ENCODE assay signal across 23 cellular contexts in the genomic region with DNA sequence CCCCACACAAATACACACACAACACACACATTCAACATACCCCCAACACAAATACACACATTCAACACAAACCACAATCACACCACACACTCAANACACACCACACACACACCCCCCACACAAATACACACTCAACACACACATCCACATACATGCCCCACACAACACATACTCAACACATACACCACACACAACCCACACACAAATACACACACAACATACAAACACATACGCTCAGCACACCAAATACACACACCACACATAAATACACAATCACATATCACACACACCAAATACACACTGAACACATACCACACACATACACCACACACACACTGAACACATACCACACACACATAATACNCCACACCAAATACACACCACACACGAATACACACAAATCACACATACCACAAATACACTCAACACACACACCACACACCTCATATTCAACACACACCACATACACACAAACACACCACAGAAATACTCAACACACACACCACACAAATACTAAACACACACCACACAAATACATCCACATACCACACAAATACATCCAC. TPM values are rescaled to one million over a fixed set of nuclear protein-coding genes. Genes with fewer than 3 reads are reported as not detected.
DNase-seq lines count a peak whose midpoint lies in the region; ATAC-seq, FAIRE-seq and TF ChIP-seq lines count a peak whose summit lies in the region.
"Had no signal": no experiment of that assay in that cellular context is flagged by ENCODE, and none has a peak within 500 bp of the region (broad histone marks: within the 10 kb centered on the region; RNA-seq: fewer than 3 reads in every experiment).

No MANE protein-coding gene starts in this region.

- peaks cover 19% of the 10 kb centered on the region; the same call in 1 of the 2 replicates for H3K23me2 ChIP-seq in H1 (ENCODE audit: low read depth, low read length)

- H3K79me2 ChIP-seq in HepG2 (ENCODE audit: insufficient read depth, low read length) (no peaks in the 10 kb centered on the region), SU-DHL-6 (ENCODE audit: insufficient read depth, low read length) (peaks cover 78% of the 10 kb centered on the region), H1 (ENCODE audit: control insufficient read depth in 1 of 2, insufficient read depth in 2 of 2, low read length in 2 of 2) (no peaks in the 10 kb centered on the region; a peak in 1 of 4 replicates)

- H3K9me3 Mint-ChIP-seq in WTC11, result no peaks in the 10 kb centered on the region
- H3K9me3 Mint-ChIP-seq in activated CD8-positive, alpha-beta memory T cell treated with anti-CD3 and anti-CD28 coated beads, Interleukin-2, amount 10 ng/mL, durations not matched to agents 7 days and 5 days (ENCODE audit: low read depth), result no peaks in the 10 kb centered on the region
- H3K9me3 Mint-ChIP-seq: CD4-positive, CD25-positive, alpha-beta regulatory T cell; CD8-positive, alpha-beta T cell had no signal

- H3K56ac ChIP-seq in H1 (replicated peaks; ENCODE audit: insufficient read length, low read depth, low read length), result peak overlapping the region; percentile 99

- H3K27me3 ChIP-seq in HepG2 (ENCODE audit: control insufficient read depth in 1 of 2, insufficient read depth in 2 of 2, low read length in 2 of 2) (no peaks in the 10 kb centered on the region), right lobe of liver (no peaks in the 10 kb centered on the region), SU-DHL-6 (ENCODE audit: low read length) (no peaks in the 10 kb centered on the region), H1 (replicated peaks in 1 of 4; ENCODE audit: control insufficient read depth in 3 of 4, extremely low read depth in 1 of 4, insufficient read depth in 3 of 4, low read length in 3 of 4) (no peaks in the 10 kb centered on the region)
- H3K27me3 ChIP-seq: BLaER1 had no signal

- peaks cover 5 to 12% of the 10 kb centered on the region in 2 experiments; a peak in 4 of 5 replicates for H3K36me3 ChIP-seq in HepG2 (replicated peaks in 1 of 2; ENCODE audit: control insufficient read depth in 1 of 2, insufficient read depth in 2 of 2, low read length in 2 of 2)
- peaks cover 0 to 3% (median 0%) of the 10 kb centered on the region in 4 donors for H3K36me3 ChIP-seq in right lobe of liver
- peaks cover 10% of the 10 kb centered on the region for H3K36me3 ChIP-seq in SU-DHL-6 (ENCODE audit: low read length)
- peaks cover 0 to 3% (median 1%) of the 10 kb centered on the region in 4 experiments; a peak in 4 of 8 replicates for H3K36me3 ChIP-seq in H1 (ENCODE audit: control insufficient read depth in 2 of 4, insufficient read depth in 4 of 4, low read length in 3 of 4)

- no peak overlapping the region for H4K8ac ChIP-seq in H1 (ENCODE audit: extremely low read depth, insufficient read depth, low read length)

- no peak overlapping the region for H2BK5ac ChIP-seq in H1 (ENCODE audit: low read depth, low read length)

- BruUV-seq in HepG2 (replicated peaks; lab: Mats Ljungman, UMichigan), result no TSS peak

- H2AFZ ChIP-seq in HepG2 (ENCODE audit: low read length) (no peak overlapping the region), SU-DHL-6 (ENCODE audit: low read depth, low read length, severe bottlenecking) (no peak overlapping the region), H1 (ENCODE audit: low read length) (no peak overlapping the region)

- TF ChIP-seq RAD21 in HepG2 (CRISPR knock-in tag; IDR thresholded peaks at IDR 0.05) (no peak), H1 (IDR thresholded peaks at IDR 0.05 in 1 of 2, conservative IDR thresholded peaks at IDR 0.05 in 1 of 2; ENCODE audit: low read depth in 2 of 2, low read length in 2 of 2) (no peak)

- H3K4me3 Mint-ChIP-seq in WTC11, result no peak overlapping the region
- H3K4me3 Mint-ChIP-seq in activated CD8-positive, alpha-beta memory T cell treated with anti-CD3 and anti-CD28 coated beads, Interleukin-2, amount 10 ng/mL, durations not matched to agents 7 days and 5 days, result no peak overlapping the region
- H3K4me3 Mint-ChIP-seq: B cell; CD4-positive, CD25-positive, alpha-beta regulatory T cell; CD8-positive, alpha-beta T cell had no signal

- peaks cover 1% of the 10 kb centered on the region; the same call in 1 of the 2 replicates for H3K36me3 Mint-ChIP-seq in WTC11
- H3K36me3 Mint-ChIP-seq in activated CD8-positive, alpha-beta memory T cell treated with anti-CD3 and anti-CD28 coated beads, Interleukin-2, amount 10 ng/mL, durations not matched to agents 7 days and 5 days, result no peaks in the 10 kb centered on the region

- no peak overlapping the region for H3K27ac Mint-ChIP-seq in WTC11
- no peak overlapping the region for H3K27ac Mint-ChIP-seq in activated CD8-positive, alpha-beta memory T cell treated with anti-CD3 and anti-CD28 coated beads, Interleukin-2, amount 10 ng/mL, durations not matched to agents 7 days and 5 days
- H3K27ac Mint-ChIP-seq: B cell; CD4-positive, CD25-positive, alpha-beta regulatory T cell; CD8-positive, alpha-beta T cell had no signal

- H3K27ac ChIP-seq in HepG2 (ENCODE audit: extremely low read length, insufficient read depth, low read length), result no peak overlapping the region
- H3K27ac ChIP-seq in right lobe of liver, result no peak overlapping the region
- H3K27ac ChIP-seq in SU-DHL-6 (ENCODE audit: low read depth, low read length), result no peak overlapping the region
- H3K27ac ChIP-seq in H1 (ENCODE audit: low read depth, low read length), result no peak overlapping the region
- H3K27ac ChIP-seq: 22Rv1, BLaER1, C4-2B had no signal

- POLR2A ChIA-PET in HepG2 (lab: Yijun Ruan, JAX), result no interaction called here
- POLR2A ChIA-PET in H1 (lab: Charles Lee; ENCODE audit: partially characterized antibody), result no interaction called here
- POLR2A ChIA-PET in WTC11 (lab: Charles Lee), result no interaction called here

- no peak overlapping the region for H3K4me3 ChIP-seq in HepG2 (replicated peaks in 1 of 3; ENCODE audit: insufficient read depth in 1 of 3, low read depth in 2 of 3, low read length in 3 of 3)
- no peak overlapping the region for H3K4me3 ChIP-seq in right lobe of liver
- no peak overlapping the region for H3K4me3 ChIP-seq in SU-DHL-6 (ENCODE audit: insufficient read depth, low read length, poor library complexity, severe bottlenecking)
- no peak overlapping the region for H3K4me3 ChIP-seq in H1 (ENCODE audit: extremely low read depth in 1 of 4, insufficient read depth in 2 of 4, low read depth in 3 of 4, low read length in 4 of 4)
- H3K4me3 ChIP-seq: BLaER1 had no signal

- peaks cover 36% of the 10 kb centered on the region for H3F3A ChIP-seq in SU-DHL-6 (ENCODE audit: insufficient read depth)

- H4K5ac ChIP-seq in H1 (ENCODE audit: insufficient read length, low read depth, low read length), result no peak overlapping the region

- no peak overlapping the region for H2BK12ac ChIP-seq in H1 (ENCODE audit: low read depth, low read length)

- no peak overlapping the region for H3K23ac ChIP-seq in H1 (ENCODE audit: insufficient read length)

- FAIRE-seq in HepG2 (lab: Jason Lieb, UNC) (no peak), H1 (lab: Jason Lieb, UNC) (no peak)
- FAIRE-seq: A204.1, GM12891, GM18507 had no signal

- 95% methylated on average over 2 of the region's 2 CpGs for WGBS in HepG2 (ENCODE audit: low lambda C conversion rate)
- 90% methylated on average over 2 of the region's 2 CpGs for WGBS in right lobe of liver (ENCODE audit: insufficient coverage, low coverage, low lambda C conversion rate, missing lambda C conversion rate)
- 79 to 100% methylated on average over 2 of the region's 2 CpGs for whole genome bisulfite sequencing in H1 (ENCODE audit: extremely low coverage in 1 of 2, insufficient coverage in 1 of 2, insufficient read length in 1 of 2, insufficient replicate concordance in 2 of 2, low coverage in 1 of 2, low lambda C conversion rate in 2 of 2, missing lambda C conversion rate in 1 of 2), 2 experiments

- in situ Hi-C loops in HepG2 (cut with HindIII; ENCODE audit: extremely low pct_ligation_motif_present, low pct_unique_long_range_greater_than_20kb), result no loop called here

- H3K18ac ChIP-seq in H1 (ENCODE audit: extremely low read depth, low read length), result no peak overlapping the region

- no peaks in the 10 kb centered on the region for H3K4me1 ChIP-seq in HepG2 (ENCODE audit: insufficient read depth, low read length)
- no peaks in the 10 kb centered on the region for H3K4me1 ChIP-seq in right lobe of liver
- peaks cover 0 to 3% (median 0%) of the 10 kb centered on the region in 4 experiments; a peak in 1 of 7 replicates for H3K4me1 ChIP-seq in H1 (replicated peaks in 1 of 4; ENCODE audit: control insufficient read depth in 3 of 4, insufficient read depth in 4 of 4, low read length in 3 of 4)
- H3K4me1 ChIP-seq: Caco-2 had no signal

- H3K4me2 ChIP-seq in HepG2 (ENCODE audit: low read depth, low read length) (no peak overlapping the region), SU-DHL-6 (ENCODE audit: low read depth, low read length, poor library complexity, severe bottlenecking) (peak overlapping the region; percentile 4), H1 (ENCODE audit: insufficient read depth in 1 of 2, low read depth in 2 of 2, low read length in 2 of 2) (no peak overlapping the region)
- H3K4me2 ChIP-seq: BLaER1 had no signal

- H2BK15ac ChIP-seq in H1 (ENCODE audit: low read length), result no peak overlapping the region

- H3K9me2 ChIP-seq in SU-DHL-6 (replicated peaks; ENCODE audit: insufficient read depth, low read length), result no peaks in the 10 kb centered on the region

- TF ChIP-seq EP300 in HepG2 (IDR thresholded peaks at IDR 0.05; ENCODE audit: low read depth in 2 of 2, low read length in 2 of 2), result no peak
- no peak for TF ChIP-seq EP300 in HepG2 (CRISPR knock-in tag; IDR thresholded peaks at IDR 0.05; ENCODE audit: borderline replicate concordance)
- TF ChIP-seq EP300 in H1 (IDR thresholded peaks at IDR 0.05; ENCODE audit: borderline replicate concordance in 1 of 2, low read depth in 2 of 2, low read length in 2 of 2), result no peak

- H2BK120ac ChIP-seq in H1 (replicated peaks; ENCODE audit: low read depth, low read length), result no peak overlapping the region

- H3K27me3 Mint-ChIP-seq in WTC11 (ENCODE audit: low read depth), result no peaks in the 10 kb centered on the region
- no peaks in the 10 kb centered on the region for H3K27me3 Mint-ChIP-seq in activated CD8-positive, alpha-beta memory T cell treated with anti-CD3 and anti-CD28 coated beads, Interleukin-2, amount 10 ng/mL, durations not matched to agents 7 days and 5 days
- H3K27me3 Mint-ChIP-seq: B cell; CD4-positive, CD25-positive, alpha-beta regulatory T cell had no signal

- H3K14ac ChIP-seq in H1 (ENCODE audit: insufficient read length), result no peak overlapping the region

- peaks cover 2% of the 10 kb centered on the region for H3K4me1 Mint-ChIP-seq in WTC11
- no peaks in the 10 kb centered on the region for H3K4me1 Mint-ChIP-seq in activated CD8-positive, alpha-beta memory T cell treated with anti-CD3 and anti-CD28 coated beads, Interleukin-2, amount 10 ng/mL, durations not matched to agents 7 days and 5 days
- H3K4me1 Mint-ChIP-seq: CD4-positive, CD25-positive, alpha-beta regulatory T cell had no signal

- ATAC-seq in HepG2 (no peak), right lobe of liver (no peak), HG02884 (IDR thresholded peaks at IDR 0.05; ENCODE audit: unreplicated experiment) (no peak), WTC11 (no peak)
- ATAC-seq in activated CD8-positive, alpha-beta memory T cell treated with anti-CD3 and anti-CD28 coated beads, Interleukin-2, amount 10 ng/mL, durations not matched to agents 7 days and 5 days, result no peak
- ATAC-seq: CD8-positive, alpha-beta T cell had no signal

- H2BK20ac ChIP-seq in H1 (ENCODE audit: low read length), result no peak overlapping the region

- CTCF ChIA-PET in HepG2 (lab: Yijun Ruan, JAX; ENCODE audit: low intra/inter-chr PET ratio, low total read pairs) (no interaction called here), H1 (lab: Charles Lee; ENCODE audit: partially characterized antibody) (interaction anchor here (1.6 to 4.1 kb wide), 3 partner anchors 13 to 218 kb away, joined by 4 to 21 read pairs (median 4); no protein-coding TSS in a partner anchor), WTC11 (lab: Charles Lee) (interaction anchor here (2.4 kb wide), 1 partner anchor 14 kb away, joined by 5 read pairs; no protein-coding TSS in a partner anchor)
- CTCF ChIA-PET in activated CD8-positive, alpha-beta memory T cell treated with anti-CD3 and anti-CD28 coated beads, Interleukin-2, amount 10 ng/mL, durations not matched to agents 7 days and 5 days (lab: Charles Lee), result no interaction called here

- TF ChIP-seq POLR2A in HepG2 (IDR thresholded peaks at IDR 0.05; ENCODE audit: insufficient read depth in 1 of 2, low read depth in 2 of 2, low read length in 2 of 2) (no peak), right lobe of liver (IDR thresholded peaks at IDR 0.05) (no peak), H1 (IDR thresholded peaks at IDR 0.05; ENCODE audit: control extremely low read depth in 1 of 2, low read depth in 2 of 2, low read length in 2 of 2) (no peak)

- intact Hi-C loops in HepG2 (cut with micrococcal nuclease; ENCODE audit: unreplicated experiment), result no loop called here
- intact Hi-C loops in right lobe of liver (cut with DNase I), result no loop called here

- H4K20me1 ChIP-seq in HepG2 (ENCODE audit: insufficient read depth, low read length), result no peaks in the 10 kb centered on the region
- peaks cover 14% of the 10 kb centered on the region; the same call in 1 of the 2 replicates for H4K20me1 ChIP-seq in SU-DHL-6 (ENCODE audit: low read depth, low read length)
- H4K20me1 ChIP-seq in H1 (replicated peaks in 1 of 2; ENCODE audit: control insufficient read depth in 1 of 2, insufficient read depth in 2 of 2, low read length in 2 of 2), result peaks cover 2 to 28% of the 10 kb centered on the region in 2 experiments
- H4K20me1 ChIP-seq: BLaER1 had no signal

- H3K79me1 ChIP-seq in H1 (ENCODE audit: low read depth, low read length), result peaks cover 10% of the 10 kb centered on the region; the same call in 1 of the 2 replicates

- H3K9me3 ChIP-seq in HepG2 (ENCODE audit: low read length) (no peaks in the 10 kb centered on the region), right lobe of liver (no peaks in the 10 kb centered on the region), SU-DHL-6 (ENCODE audit: insufficient read depth, low read length) (no peaks in the 10 kb centered on the region), H1 (ENCODE audit: insufficient read depth in 2 of 2, low read depth in 1 of 2, low read length in 1 of 2) (peaks cover 0 to 2% of the 10 kb centered on the region in 2 experiments; a peak in 1 of 4 replicates)
- H3K9me3 ChIP-seq: BLaER1, Caco-2 had no signal

- H3K4ac ChIP-seq in H1 (replicated peaks; ENCODE audit: insufficient read length, low read depth, low read length), result peak overlapping the region; percentile 78

- TF ChIP-seq CTCF in HepG2 (CRISPR knock-in tag; IDR thresholded peaks at IDR 0.05) (no peak), right lobe of liver (IDR thresholded peaks at IDR 0.05) (no peak), SU-DHL-6 (IDR thresholded peaks at IDR 0.05; ENCODE audit: insufficient read depth, low read length, poor library complexity, severe bottlenecking) (no peak), H1 (IDR thresholded peaks at IDR 0.05; ENCODE audit: control extremely low read depth in 1 of 3, insufficient read depth in 1 of 3, low read depth in 1 of 3, low read length in 3 of 3) (no peak), WTC11 (IDR thresholded peaks at IDR 0.05) (no peak)

- DNase-seq in HepG2 (ENCODE audit: low spot score) (no peak), right lobe of liver (no peak), H1 (ENCODE audit: low read depth in 1 of 2, low spot score in 2 of 2) (no peak), WTC11 (ENCODE audit: low spot score) (no peak)
- DNase-seq in activated CD8-positive, alpha-beta memory T cell treated with anti-CD3 and anti-CD28 coated beads, Interleukin-2, amount 10 ng/mL, durations not matched to agents 7 days and 5 days, result no peak
- DNase-seq: Caco-2; CD4-positive, CD25-positive, alpha-beta regulatory T cell; CD8-positive, alpha-beta T cell; DMS153; DND-41; EL; GDM1; GOT3; HCEC 1CT had no signal

- no peak overlapping the region for H4K91ac ChIP-seq in H1 (replicated peaks; ENCODE audit: insufficient read length, low read length)

- H3K9ac ChIP-seq in HepG2 (ENCODE audit: insufficient read depth, low read depth, low read length), result no peak overlapping the region
- no peak overlapping the region for H3K9ac ChIP-seq in SU-DHL-6 (ENCODE audit: low read length)
- peak overlapping the region in 1 of 4 experiments; percentile 45; a peak in 1 of 7 replicates for H3K9ac ChIP-seq in H1 (replicated peaks in 1 of 4; ENCODE audit: extremely low read depth in 1 of 4, low read depth in 3 of 4, low read length in 3 of 4)
- H3K9ac ChIP-seq: BLaER1 had no signal

- H2AK5ac ChIP-seq in H1 (ENCODE audit: low read depth, low read length), result no peak overlapping the region

RNA-seq across cellular contexts. Expression of a gene that starts 48.9 kb away (rescaled TPM):
- 4.0 and 4.2 TPM in 2 replicates for total RNA-seq in HepG2 (2016; rRNA removed; fragmentation: Illumina TruSeq; extraction: Trizol)
- 1.2 and 1.5 TPM in 2 replicates for total RNA-seq in HepG2 (2016; cell fraction: cytosol; rRNA removed; fragmentation: Illumina TruSeq; extraction: Trizol; ENCODE audit: low read depth)
- total RNA-seq in HepG2 (2016; cell fraction: insoluble cytoplasmic fraction; rRNA removed; fragmentation: Illumina TruSeq; extraction: Trizol), result 3.0 and 4.8 TPM in 2 replicates
- 1.9 TPM in 2 replicates for total RNA-seq in HepG2 (2016; cell fraction: membrane; rRNA removed; fragmentation: Illumina TruSeq; extraction: Trizol)
- 8.4 and 8.5 TPM in 2 replicates for total RNA-seq in HepG2 (2016; cell fraction: nucleus; rRNA removed; fragmentation: Illumina TruSeq; extraction: Trizol)
- polyA plus RNA-seq in HepG2 (2011; rRNA removed), result 6.9 and 8.7 TPM in 2 replicates
- polyA plus RNA-seq in HepG2 (2011; cell fraction: cytosol; rRNA removed), result 1.9 and 2.1 TPM in 2 replicates
- polyA plus RNA-seq in HepG2 (2011; cell fraction: nucleus; rRNA removed), result 29.0 and 46.2 TPM in 2 replicates
- 2.7 and 2.8 TPM in 2 replicates for polyA plus RNA-seq in HepG2 (2012)
- 0.29 and 0.34 TPM in 2 replicates for polyA plus RNA-seq in HepG2 (2016; cell fraction: cytosol; fragmentation: Illumina TruSeq; extraction: Trizol; ENCODE audit: low read depth)
- polyA plus RNA-seq in HepG2 (2016; cell fraction: insoluble cytoplasmic fraction; fragmentation: Illumina TruSeq; extraction: Trizol; ENCODE audit: low read depth), result 2.1 and 3.3 TPM in 2 replicates
- 0.50 and 0.78 TPM in 2 replicates for polyA plus RNA-seq in HepG2 (2016; cell fraction: membrane; fragmentation: Illumina TruSeq; extraction: Trizol; ENCODE audit: low read depth)
- polyA plus RNA-seq in HepG2 (2016; cell fraction: nucleus; fragmentation: Illumina TruSeq; extraction: Trizol; ENCODE audit: insufficient read depth, low read depth), result 15.5 and 16.6 TPM in 2 replicates
- 15.6 and 28.2 TPM in 2 replicates for polyA minus RNA-seq in HepG2 (2011; rRNA and poly(A)+ RNA removed; ENCODE audit: low replicate concordance)
- polyA minus RNA-seq in HepG2 (2011; cell fraction: cytosol; rRNA and poly(A)+ RNA removed), result 3.9 and 5.9 TPM in 2 replicates
- polyA minus RNA-seq in HepG2 (2011; cell fraction: nucleus; rRNA and poly(A)+ RNA removed), result 10.0 and 10.2 TPM in 2 replicates
- total RNA-seq in right lobe of liver, result 1 to 10 TPM; 1.9 to 4.0 (median 2.7) TPM
- total RNA-seq in H1 (2021; fragmentation: NEBNext Ultra II Directional; extraction: Animal tissue kit (Norgen Biotek cat#: 25700)), result 10.5 TPM in 2 replicates
- 9.7 and 11.5 TPM in 2 replicates for polyA plus RNA-seq in H1 (2011; rRNA removed)
- 8.9 TPM for polyA plus RNA-seq in H1 (2011; cell fraction: cytosol; rRNA removed)
- 32.0 TPM for polyA plus RNA-seq in H1 (2011; cell fraction: nucleus; rRNA removed)
- polyA plus RNA-seq in H1 (2012, experiment 1 of 2), result 7.7 to 9.1 TPM (median 8.6 TPM) in 4 replicates
- 0.76 TPM for polyA plus RNA-seq in H1 (2012, experiment 2 of 2)
- 4.3 TPM for polyA plus RNA-seq in H1 (2013, experiment 1 of 2)
- 4.1 TPM for polyA plus RNA-seq in H1 (2013, experiment 2 of 2)
- polyA minus RNA-seq in H1 (2011; rRNA and poly(A)+ RNA removed), result 34.3 and 35.1 TPM in 2 replicates
- polyA minus RNA-seq in H1 (2011; cell fraction: cytosol; rRNA and poly(A)+ RNA removed), result 8.6 TPM
- 22.0 TPM for polyA minus RNA-seq in H1 (2011; cell fraction: nucleus; rRNA and poly(A)+ RNA removed)
- 10.3 to 12.9 TPM (median 12.2 TPM) in 3 replicates for total RNA-seq in WTC11 (2021)
- 10 to 100 TPM; 10.8 to 13.4 TPM for total RNA-seq in activated CD8-positive, alpha-beta memory T cell treated with anti-CD3 and anti-CD28 coated beads, Interleukin-2, amount 10 ng/mL, durations not matched to agents 7 days and 5 days

Comparison
In these comparisons a context has a peak if more than half of its experiments do, and no peak if none do; other contexts are left out.
1. CTCF ChIA-PET loops: an anchor here in H1 (1.6 to 4.1 kb wide) and WTC11 (2.4 kb wide); none called in HepG2 and activated CD8-positive, alpha-beta memory T cell treated with anti-CD3 and anti-CD28 coated beads, Interleukin-2, amount 10 ng/mL, durations not matched to agents 7 days and 5 days.